ENCODE assay signal across 11 cellular contexts in genomic region chr17:3712811-3713463, GRCh38. TPM values are rescaled to one million over a fixed set of nuclear protein-coding genes. Genes with fewer than 3 reads are reported as not detected.
DNase-seq lines count a peak whose midpoint lies in the region; ATAC-seq and FAIRE-seq lines count a peak whose summit lies in the region.
"Had no signal": no experiment of that assay in that cellular context is flagged by ENCODE, and none has a peak within 500 bp of the region (broad histone marks: within the 10 kb centered on the region; RNA-seq: fewer than 3 reads in every experiment).

No MANE protein-coding gene starts in this region.

- H3K27me3 ChIP-seq in small intestine (ENCODE audit: control insufficient read depth in 2 of 2, insufficient read depth in 2 of 2, low read length in 2 of 2): no peaks in the 10 kb centered on the region
- H3K27me3 ChIP-seq: upper lobe of right lung had no signal

- peak overlapping the region; percentile 73 for H3K27ac Mint-ChIP-seq in activated T-cell treated with anti-CD3 and anti-CD28 coated beads, Interleukin-2, amount 50 U/mL, for 24 hours
- H3K27ac Mint-ChIP-seq in IgD-negative memory B cell: peak overlapping the region; percentile 21 to 82 (median 54)
- H3K27ac Mint-ChIP-seq in activated T-helper 1 cell treated with anti-CD3 and anti-CD28 coated beads, Interleukin-12 subunit alpha, Interleukin-12 subunit beta, Interleukin-2, Interleukin-4 antibody, amounts not matched to agents 30 ng/mL and 10 ng/mL and 1 ng/mL, durations not matched to agents 14 hours and 24 hours and 36 hours: peak overlapping the region; percentile 74

- H3K4me1 Mint-ChIP-seq in activated T-cell treated with anti-CD3 and anti-CD28 coated beads, Interleukin-2, amount 50 U/mL, for 24 hours (ENCODE audit: low read depth): peaks cover 61% of the 10 kb centered on the region
- H3K4me1 Mint-ChIP-seq in IgD-negative memory B cell: peaks cover 43 to 50% (median 48%) of the 10 kb centered on the region in 3 donors
- peaks cover 75% of the 10 kb centered on the region for H3K4me1 Mint-ChIP-seq in activated T-helper 1 cell treated with anti-CD3 and anti-CD28 coated beads, Interleukin-12 subunit alpha, Interleukin-12 subunit beta, Interleukin-2, Interleukin-4 antibody, amounts not matched to agents 30 ng/mL and 10 ng/mL and 1 ng/mL, durations not matched to agents 14 hours and 24 hours and 36 hours (ENCODE audit: low read depth)

- H3K4me3 ChIP-seq in small intestine (ENCODE audit: low read depth in 1 of 2, low read length in 2 of 2): no peak overlapping the region
- H3K4me3 ChIP-seq: SK-N-MC, upper lobe of right lung had no signal

- no peak for ATAC-seq in HG02938 (IDR thresholded peaks at IDR 0.05; ENCODE audit: unreplicated experiment)
- no peak for ATAC-seq in HG02588 (IDR thresholded peaks at IDR 0.05; ENCODE audit: unreplicated experiment)
- ATAC-seq: upper lobe of right lung had no signal

- peak overlapping the region in 1 of 2 donors; percentile 75 for H3K27ac ChIP-seq in small intestine (ENCODE audit: low read depth in 1 of 2, low read length in 1 of 2)
- H3K27ac ChIP-seq: SK-N-MC, upper lobe of right lung had no signal

- H3K4me3 Mint-ChIP-seq in activated T-cell treated with anti-CD3 and anti-CD28 coated beads, Interleukin-2, amount 50 U/mL, for 24 hours: peak overlapping the region; percentile 28
- peak overlapping the region in 3 of 4 donors; percentile 19 to 86 (median 48) for H3K4me3 Mint-ChIP-seq in IgD-negative memory B cell
- H3K4me3 Mint-ChIP-seq in activated T-helper 1 cell treated with anti-CD3 and anti-CD28 coated beads, Interleukin-12 subunit alpha, Interleukin-12 subunit beta, Interleukin-2, Interleukin-4 antibody, amounts not matched to agents 30 ng/mL and 10 ng/mL and 1 ng/mL, durations not matched to agents 14 hours and 24 hours and 36 hours: peak overlapping the region; percentile 9

- H3K27me3 Mint-ChIP-seq in activated T-cell treated with anti-CD3 and anti-CD28 coated beads, Interleukin-2, amount 50 U/mL, for 24 hours: no peaks in the 10 kb centered on the region
- no peaks in the 10 kb centered on the region for H3K27me3 Mint-ChIP-seq in IgD-negative memory B cell
- no peaks in the 10 kb centered on the region for H3K27me3 Mint-ChIP-seq in activated T-helper 1 cell treated with anti-CD3 and anti-CD28 coated beads, Interleukin-12 subunit alpha, Interleukin-12 subunit beta, Interleukin-2, Interleukin-4 antibody, amounts not matched to agents 30 ng/mL and 10 ng/mL and 1 ng/mL, durations not matched to agents 14 hours and 24 hours and 36 hours (ENCODE audit: insufficient read depth)

- H3K36me3 ChIP-seq in small intestine (ENCODE audit: control insufficient read depth in 2 of 2, insufficient read depth in 2 of 2, low read length in 2 of 2): peaks cover 14 to 23% of the 10 kb centered on the region in 2 donors

- H3K9me3 ChIP-seq in small intestine (ENCODE audit: control insufficient read depth, low read depth): no peaks in the 10 kb centered on the region
- H3K9me3 ChIP-seq: upper lobe of right lung had no signal

- WGBS in small intestine, 3 donors: 54 to 78% (median 65%) methylated on average over 13 of the region's 13 CpGs

- H3K9me3 Mint-ChIP-seq in activated T-cell treated with anti-CD3 and anti-CD28 coated beads, Interleukin-2, amount 50 U/mL, for 24 hours: no peaks in the 10 kb centered on the region
- H3K9me3 Mint-ChIP-seq in IgD-negative memory B cell: no peaks in the 10 kb centered on the region
- peaks cover 6% of the 10 kb centered on the region for H3K9me3 Mint-ChIP-seq in activated T-helper 1 cell treated with anti-CD3 and anti-CD28 coated beads, Interleukin-12 subunit alpha, Interleukin-12 subunit beta, Interleukin-2, Interleukin-4 antibody, amounts not matched to agents 30 ng/mL and 10 ng/mL and 1 ng/mL, durations not matched to agents 14 hours and 24 hours and 36 hours

- H3K4me1 ChIP-seq in small intestine (ENCODE audit: control insufficient read depth in 2 of 2, insufficient read depth in 1 of 2, low read depth in 1 of 2, low read length in 1 of 2): no peaks in the 10 kb centered on the region

- intact Hi-C loops in activated T-helper 1 cell treated with anti-CD3 and anti-CD28 coated beads, Interleukin-12 subunit alpha, Interleukin-12 subunit beta, Interleukin-2, Interleukin-4 antibody, amounts not matched to agents 30 ng/mL and 10 ng/mL and 1 ng/mL, durations not matched to agents 14 hours and 24 hours and 36 hours (cut with micrococcal nuclease): loop anchor here (1.0 kb wide), 1 partner anchor 10 kb away; the partner anchor contains the start of gene HASPIN

- peak; percentile 53 for DNase-seq in activated T-cell treated with anti-CD3 and anti-CD28 coated beads, Interleukin-2, amount 50 U/mL, for 24 hours
- DNase-seq in activated T-cell treated with anti-CD3 and anti-CD28 coated beads for 4 hours: no peak
- DNase-seq in activated T-helper 1 cell treated with anti-CD3 and anti-CD28 coated beads, Interleukin-12 subunit alpha, Interleukin-12 subunit beta, Interleukin-2, Interleukin-4 antibody, amounts not matched to agents 30 ng/mL and 10 ng/mL and 1 ng/mL, durations not matched to agents 14 hours and 24 hours and 36 hours (ENCODE audit: low spot score): peak; percentile 37
- peak; percentile 27 for DNase-seq in small intestine
- no peak for DNase-seq in cerebellar cortex (ENCODE audit: low spot score)
- DNase-seq: dermis blood vessel endothelial cell, upper lobe of right lung had no signal

- FAIRE-seq in small intestine (lab: Jason Lieb, UNC): no peak

- H3K36me3 Mint-ChIP-seq in activated T-cell treated with anti-CD3 and anti-CD28 coated beads, Interleukin-2, amount 50 U/mL, for 24 hours (ENCODE audit: low read depth): peaks cover 60% of the 10 kb centered on the region
- H3K36me3 Mint-ChIP-seq in IgD-negative memory B cell: peaks cover 6% of the 10 kb centered on the region
- peaks cover 56% of the 10 kb centered on the region for H3K36me3 Mint-ChIP-seq in activated T-helper 1 cell treated with anti-CD3 and anti-CD28 coated beads, Interleukin-12 subunit alpha, Interleukin-12 subunit beta, Interleukin-2, Interleukin-4 antibody, amounts not matched to agents 30 ng/mL and 10 ng/mL and 1 ng/mL, durations not matched to agents 14 hours and 24 hours and 36 hours (ENCODE audit: low read depth)

RNA-seq across cellular contexts. Expression of gene HASPIN, which starts 10.8 kb away (rescaled TPM):
- polyA plus RNA-seq in IgD-negative memory B cell (0.34 TPM), small intestine (1 to 10 TPM in 1 of 3 donors, not detected in 2; 3.6 TPM)
- 25.7 and 26.1 TPM in 2 replicates for total RNA-seq in activated T-helper 1 cell treated with anti-CD3 and anti-CD28 coated beads, Interleukin-12 subunit alpha, Interleukin-12 subunit beta, Interleukin-2, Interleukin-4 antibody, amounts not matched to agents 30 ng/mL and 10 ng/mL and 1 ng/mL, durations not matched to agents 14 hours and 24 hours and 36 hours

RNA-seq across cellular contexts. Expression of gene P2RX5, which starts 17.0 kb away (rescaled TPM):
- polyA plus RNA-seq in IgD-negative memory B cell (764 TPM), small intestine (1 to 10 TPM in 2 of 3 donors, under 1 TPM in 1; 0.67 to 5.6 (median 3.0) TPM)
- total RNA-seq in activated T-helper 1 cell treated with anti-CD3 and anti-CD28 coated beads, Interleukin-12 subunit alpha, Interleukin-12 subunit beta, Interleukin-2, Interleukin-4 antibody, amounts not matched to agents 30 ng/mL and 10 ng/mL and 1 ng/mL, durations not matched to agents 14 hours and 24 hours and 36 hours: 133 and 143 TPM in 2 replicates

RNA-seq across cellular contexts. Expression of gene EMC6, which starts 44.3 kb away (rescaled TPM):
- polyA plus RNA-seq in IgD-negative memory B cell (81.8 TPM), small intestine (10 to 100 TPM; 62.2 to 85.4 (median 81.7) TPM)
- 63.6 and 73.3 TPM in 2 replicates for total RNA-seq in activated T-helper 1 cell treated with anti-CD3 and anti-CD28 coated beads, Interleukin-12 subunit alpha, Interleukin-12 subunit beta, Interleukin-2, Interleukin-4 antibody, amounts not matched to agents 30 ng/mL and 10 ng/mL and 1 ng/mL, durations not matched to agents 14 hours and 24 hours and 36 hours

RNA-seq across cellular contexts. Expression of gene TAX1BP3, which starts 44.6 kb away (rescaled TPM):
- polyA plus RNA-seq in IgD-negative memory B cell (72.1 TPM), small intestine (100 to 1,000 TPM; 102 to 442 (median 356) TPM)
- 29.3 and 30.1 TPM in 2 replicates for total RNA-seq in activated T-helper 1 cell treated with anti-CD3 and anti-CD28 coated beads, Interleukin-12 subunit alpha, Interleukin-12 subunit beta, Interleukin-2, Interleukin-4 antibody, amounts not matched to agents 30 ng/mL and 10 ng/mL and 1 ng/mL, durations not matched to agents 14 hours and 24 hours and 36 hours

Comparison
In these comparisons a context has a peak if more than half of its experiments do, and no peak if none do; other contexts are left out.
1. DNase-seq: peak in activated T-cell treated with anti-CD3 and anti-CD28 coated beads, Interleukin-2, amount 50 U/mL, for 24 hours (single experiment), activated T-helper 1 cell treated with anti-CD3 and anti-CD28 coated beads, Interleukin-12 subunit alpha, Interleukin-12 subunit beta, Interleukin-2, Interleukin-4 antibody, amounts not matched to agents 30 ng/mL and 10 ng/mL and 1 ng/mL, durations not matched to agents 14 hours and 24 hours and 36 hours (single experiment) and small intestine (single experiment); none in activated T-cell treated with anti-CD3 and anti-CD28 coated beads for 4 hours (single experiment) and cerebellar cortex (single experiment).
2. RNA of gene P2RX5, which starts 17.0 kb away (polyA plus RNA-seq): 764 TPM in IgD-negative memory B cell (single experiment); 0.67 to 5.6 TPM in small intestine; every median in the first group is over 100 times any median in the second.
3. Peak in every context shown above with its lines, with median percentiles within 50 percentile points of each other: H3K27ac Mint-ChIP-seq and H3K4me3 Mint-ChIP-seq.